Comparison of ENCODE assay signal across 1 cellular context in the genomic region with DNA sequence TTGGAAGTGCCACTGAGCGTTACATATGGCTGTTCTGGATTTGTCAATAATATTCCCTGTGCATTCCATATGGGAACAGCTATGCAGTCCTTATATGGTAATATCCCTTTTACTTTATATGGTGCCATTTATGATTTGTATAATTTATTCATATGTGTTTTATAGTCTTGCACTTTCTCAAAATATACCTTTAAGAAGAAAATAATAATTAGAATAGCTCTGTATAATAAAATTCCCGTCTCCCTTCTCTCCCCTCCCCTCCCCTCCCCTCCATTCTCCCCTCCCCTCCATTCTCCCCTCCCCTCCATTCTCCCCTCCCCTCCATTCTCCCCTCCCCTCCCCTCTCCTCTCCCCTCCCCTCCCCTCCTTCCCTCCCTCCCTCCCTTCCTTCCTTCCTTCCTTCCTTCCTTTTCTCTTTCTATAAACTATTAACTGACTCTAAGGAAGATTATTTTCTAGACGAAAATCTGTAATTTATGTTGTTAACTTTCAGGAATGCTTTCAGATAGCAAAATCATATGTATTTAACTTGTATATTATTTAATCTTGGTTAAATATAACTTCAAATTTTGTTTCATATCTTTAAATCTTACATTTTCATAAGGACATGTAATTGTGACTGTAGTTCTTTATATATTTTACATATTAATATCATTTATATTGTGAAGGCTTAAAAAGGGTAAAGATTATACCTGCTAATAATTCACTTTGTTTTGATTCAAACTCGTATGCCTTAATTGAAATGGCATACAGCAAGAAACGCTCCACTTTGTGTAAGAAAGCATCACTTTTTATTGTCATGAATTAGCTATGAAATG.
TF ChIP-seq lines count a peak whose summit lies in the region.

No MANE protein-coding gene starts in this region.

TF ChIP-seq in K562, 482 proteins besides CTCF, POLR2A, EP300 and RAD21:
- no peak for TF ChIP-seq ZNF24 (IDR thresholded peaks at IDR 0.05)
- TF ChIP-seq PCBP1 (IDR thresholded peaks at IDR 0.05; ENCODE audit: low read depth, low read length, poor library complexity, severe bottlenecking) = peak; percentile 83
- TF ChIP-seq PCBP2 (IDR thresholded peaks at IDR 0.05; ENCODE audit: low read depth, low read length, poor library complexity, severe bottlenecking) = peak; percentile 86
- TF ChIP-seq SMC3 (conservative IDR thresholded peaks at IDR 0.05; ENCODE audit: insufficient read depth, low read depth, low read length) = no peak
- peak; percentile 97 for TF ChIP-seq HNRNPK (IDR thresholded peaks at IDR 0.05; ENCODE audit: low read depth, low read length, poor library complexity, severe bottlenecking)
